Comparison of ENCODE assay signal across 9 cellular contexts in genomic region chr1:41516168-41516961, GRCh38. TPM values are rescaled to one million over a fixed set of nuclear protein-coding genes. Genes with fewer than 3 reads are reported as not detected.
DNase-seq lines count a peak whose midpoint lies in the region; ATAC-seq and TF ChIP-seq lines count a peak whose summit lies in the region.
"Had no signal": no experiment of that assay in that cellular context is flagged by ENCODE, and none has a peak within 500 bp of the region (broad histone marks: within the 10 kb centered on the region; RNA-seq: fewer than 3 reads in every experiment).

No MANE protein-coding gene starts in this region.

- peak overlapping the region in 1 of 2 donors; percentile 17 for H3K27ac ChIP-seq in ovary
- peak overlapping the region in 1 of 2 donors; percentile 30 for H3K27ac ChIP-seq in thoracic aorta

- TF ChIP-seq CTCF in ovary (IDR thresholded peaks at IDR 0.05) (peak; percentile 89 to 98 (median 90)), thoracic aorta (IDR thresholded peaks at IDR 0.05) (peak; percentile 95)

- TF ChIP-seq POLR2A in ovary (IDR thresholded peaks at IDR 0.05): peak; percentile 27

- TF ChIP-seq EP300 in ovary (IDR thresholded peaks at IDR 0.05): no peak

- H3K4me3 ChIP-seq in MG63: 0 out of 2 replicates have a peak overlapping the region, but pooled peaks have one; percentile 7
- H3K4me3 ChIP-seq in ovary: peak overlapping the region; percentile 41
- H3K4me3 ChIP-seq in thoracic aorta: peak overlapping the region; percentile 83

- no peak overlapping the region for H3K27ac Mint-ChIP-seq in activated naive CD8-positive, alpha-beta T cell treated with anti-CD3 and anti-CD28 coated beads for 36 hours

- H3K4me1 Mint-ChIP-seq in activated naive CD8-positive, alpha-beta T cell treated with anti-CD3 and anti-CD28 coated beads for 36 hours: peaks cover 1% of the 10 kb centered on the region

- H3K36me3 ChIP-seq in MG63 (no peaks in the 10 kb centered on the region), ovary (no peaks in the 10 kb centered on the region), thoracic aorta (no peaks in the 10 kb centered on the region)

- H3K4me1 ChIP-seq in ovary (ENCODE audit: insufficient read depth) (peaks cover 2% of the 10 kb centered on the region), thoracic aorta (ENCODE audit: control insufficient read depth in 1 of 2, low read depth in 2 of 2) (peaks cover 12 to 19% of the 10 kb centered on the region in 2 donors)

- no peaks in the 10 kb centered on the region for H3K27me3 Mint-ChIP-seq in activated naive CD8-positive, alpha-beta T cell treated with anti-CD3 and anti-CD28 coated beads for 36 hours

- H3K9me3 ChIP-seq in MG63 (no peaks in the 10 kb centered on the region), ovary (no peaks in the 10 kb centered on the region), thoracic aorta (no peaks in the 10 kb centered on the region)

- WGBS in ovary, 3 donors: 3 to 4% (median 4%) methylated on average over 49 to 51 of the region's 51 CpGs

- ATAC-seq in GM21576 (IDR thresholded peaks at IDR 0.05; ENCODE audit: unreplicated experiment) (peak; percentile 65), Right ventricle myocardium superior (ENCODE audit: poor library complexity) (peak; percentile 98), thoracic aorta (ENCODE audit: insufficient number of reproducible peaks, low FRiP score, low read depth) (peak; percentile 90)

- no peaks in the 10 kb centered on the region for H3K9me3 Mint-ChIP-seq in activated naive CD8-positive, alpha-beta T cell treated with anti-CD3 and anti-CD28 coated beads for 36 hours

- H3K4me3 Mint-ChIP-seq in activated naive CD8-positive, alpha-beta T cell treated with anti-CD3 and anti-CD28 coated beads for 36 hours: peak overlapping the region; percentile 8

- DNase-seq in COLO668 (lab: John Stamatoyannopoulos, UW; ENCODE audit: unreplicated experiment) (peak; percentile 97), MG63 (peak; percentile 81), SK-N-DZ (ENCODE audit: low spot score) (peak; percentile 78), Right ventricle myocardium superior (peak; percentile 96), ovary (peak; percentile 91 to 97 (median 93)), thoracic aorta (ENCODE audit: low spot score) (no peak)
- DNase-seq in activated naive CD8-positive, alpha-beta T cell treated with anti-CD3 and anti-CD28 coated beads for 36 hours: peak; percentile 71

- peaks cover 14% of the 10 kb centered on the region for H3K36me3 Mint-ChIP-seq in activated naive CD8-positive, alpha-beta T cell treated with anti-CD3 and anti-CD28 coated beads for 36 hours

- intact Hi-C loops in Right ventricle myocardium superior (cut with DNase I) (no loop called here), ovary (cut with DNase I) (no loop called here)

- H3K27me3 ChIP-seq in MG63 (no peaks in the 10 kb centered on the region), ovary (no peaks in the 10 kb centered on the region), thoracic aorta (replicated peaks; ENCODE audit: insufficient read depth) (no peaks in the 10 kb centered on the region)

RNA-seq across cellular contexts. Expression of gene EDN2, which starts 31.9 kb away (rescaled TPM):
- 3.0 and 4.7 TPM in 2 replicates for total RNA-seq in MG63 (2014; rRNA removed; shearing (Covaris generic); ENCODE audit: low replicate concordance)
- not detected in 2 replicates for polyA plus RNA-seq in SK-N-DZ (2014; cell fraction: cytosol; rRNA removed)
- not detected in 2 replicates for polyA plus RNA-seq in SK-N-DZ (2014; cell fraction: nucleus; rRNA removed)
- total RNA-seq in activated naive CD8-positive, alpha-beta T cell treated with anti-CD3 and anti-CD28 coated beads for 36 hours: not detected
- total RNA-seq in Right ventricle myocardium superior (0.27 TPM), ovary (10 to 100 TPM in 1 of 7 donors, 1 to 10 TPM in 1, under 1 TPM in 3, not detected in 2; 0.20 to 24.8 (median 0.36) TPM), thoracic aorta (not detected)
- not detected for polyA plus RNA-seq in ovary
- total RNA-seq: activated CD8-positive, alpha-beta memory T cell treated with anti-CD3 and anti-CD28 coated beads for 36 hours had no signal

Comparison
In these comparisons a context has a peak if more than half of its experiments do, and no peak if none do; other contexts are left out.
1. H3K4me3 ChIP-seq: peak in every context shown above with its lines; median percentile 83 in thoracic aorta; 41 in ovary; 7 in MG63.